12 cellular contexts compared by ENCODE assay signal in genomic region chr1:54884135-54884586, GRCh38. TPM values are rescaled to one million over a fixed set of nuclear protein-coding genes. Genes with fewer than 3 reads are reported as not detected.
DNase-seq lines count a peak whose midpoint lies in the region; ATAC-seq, FAIRE-seq and TF ChIP-seq lines count a peak whose summit lies in the region.
"Had no signal": no experiment of that assay in that cellular context is flagged by ENCODE, and none has a peak within 500 bp of the region (broad histone marks: within the 10 kb centered on the region; RNA-seq: fewer than 3 reads in every experiment).

No MANE protein-coding gene starts in this region.

- peaks cover 29% of the 10 kb centered on the region for H3K4me1 Mint-ChIP-seq in astrocyte (ENCODE audit: low read depth, unreplicated experiment)

- H3K4me2 ChIP-seq in astrocyte (ENCODE audit: low read length): peak overlapping the region; percentile 99

- H3K4me3 ChIP-seq in HEK293 (ENCODE audit: low read depth, low read length): no peak overlapping the region
- H3K4me3 ChIP-seq in astrocyte (ENCODE audit: insufficient read depth, low read depth, low read length): no peak overlapping the region
- H3K4me3 ChIP-seq in pancreas: no peak overlapping the region

- ATAC-seq in HG03520 (IDR thresholded peaks at IDR 0.05; ENCODE audit: unreplicated experiment) (no peak), pancreas (no peak)
- ATAC-seq: activated naive CD4-positive, alpha-beta T cell treated with anti-CD3 and anti-CD28 coated beads, Interleukin-2, amount 50 U/mL, for 72 hours had no signal

- peaks cover 10% of the 10 kb centered on the region for H3K36me3 Mint-ChIP-seq in astrocyte (ENCODE audit: low read depth, unreplicated experiment)

- peaks cover 55% of the 10 kb centered on the region for H3K79me2 ChIP-seq in astrocyte (ENCODE audit: insufficient read depth, low read length)

- CTCF ChIA-PET in HEK293 (lab: Yijun Ruan, JAX): interaction anchor here (1.0 to 1.3 kb wide), 2 partner anchors 67 to 112 kb away, joined by 4 to 5 read pairs; no protein-coding TSS in a partner anchor

- H3K4me3 Mint-ChIP-seq in astrocyte (ENCODE audit: unreplicated experiment): peak overlapping the region; percentile 96

- peaks cover 2% of the 10 kb centered on the region for H3K9me3 Mint-ChIP-seq in astrocyte (ENCODE audit: unreplicated experiment)
- H3K9me3 Mint-ChIP-seq: activated naive CD4-positive, alpha-beta T cell treated with anti-CD3 and anti-CD28 coated beads, Interleukin-2, amount 50 U/mL, for 72 hours had no signal

- POLR2A ChIA-PET in HEK293 (lab: Yijun Ruan, JAX): no interaction called here

- FAIRE-seq in astrocyte (lab: Jason Lieb, UNC) (no peak), pancreas (lab: Jason Lieb, UNC) (no peak)

- H3K27me3 ChIP-seq in astrocyte (ENCODE audit: insufficient read depth, low read length): no peaks in the 10 kb centered on the region
- no peaks in the 10 kb centered on the region for H3K27me3 ChIP-seq in pancreas

- no peaks in the 10 kb centered on the region for H3K27me3 Mint-ChIP-seq in astrocyte (ENCODE audit: low read depth, unreplicated experiment)

- no peak overlapping the region for H3K9ac ChIP-seq in astrocyte (ENCODE audit: low read length)

- H3K27ac ChIP-seq in 22Rv1 (peak overlapping the region; percentile 96), HEK293 (ENCODE audit: extremely low read depth, low read depth, low read length) (no peak overlapping the region), astrocyte (ENCODE audit: low read depth, low read length) (no peak overlapping the region), pancreas (peak overlapping the region in 2 of 4 donors; percentile 53 to 69)

- H3K36me3 ChIP-seq in HEK293 (ENCODE audit: control insufficient read depth in 2 of 2, insufficient read depth in 1 of 2, low read length in 2 of 2) (peaks cover 19 to 25% of the 10 kb centered on the region in 2 experiments; a peak in 2 of 3 replicates), astrocyte (ENCODE audit: insufficient read depth, low read length) (peaks cover 17% of the 10 kb centered on the region), pancreas (no peaks in the 10 kb centered on the region)

- no peak overlapping the region for H3K27ac Mint-ChIP-seq in astrocyte (ENCODE audit: unreplicated experiment)

- intact Hi-C loops in pancreas (cut with DNase I): no loop called here

- H3K4me1 ChIP-seq in HEK293 (ENCODE audit: control insufficient read depth, insufficient read depth, low read length) (peaks cover 13% of the 10 kb centered on the region), astrocyte (ENCODE audit: insufficient read depth, low read length) (peaks cover 44% of the 10 kb centered on the region), pancreas (peaks cover 12 to 33% (median 14%) of the 10 kb centered on the region in 3 donors)

- H4K20me1 ChIP-seq in astrocyte (ENCODE audit: insufficient read depth, low read length): peaks cover 55% of the 10 kb centered on the region

- peak; percentile 54 for DNase-seq in astrocyte (ENCODE audit: low read depth)
- peak; percentile 89 for DNase-seq in kidney tubule cell (ENCODE audit: low spot score)
- DNase-seq in GM19240 (ENCODE audit: insufficient read length, low spot score): no peak
- DNase-seq in activated CD8-positive, alpha-beta memory T cell treated with anti-CD3 and anti-CD28 coated beads, Interleukin-2, amount 50 U/mL, for 4 hours: no peak
- no peak for DNase-seq in pancreas
- DNase-seq: AML-193; NCI-H1092; stimulated activated naive CD4-positive, alpha-beta T cell had no signal

- TF ChIP-seq CTCF in 22Rv1 (IDR thresholded peaks at IDR 0.05): no peak
- TF ChIP-seq CTCF in HEK293 (tag by site-specific recombination; IDR thresholded peaks at IDR 0.05): no peak
- TF ChIP-seq CTCF in astrocyte (IDR thresholded peaks at IDR 0.05; ENCODE audit: insufficient read depth, low read depth, low read length): no peak
- TF ChIP-seq CTCF in pancreas (IDR thresholded peaks at IDR 0.05): no peak

- H2AFZ ChIP-seq in astrocyte (ENCODE audit: low read depth, low read length): no peak overlapping the region

- WGBS in pancreas, 2 donors: 20 to 25% methylated on average over 3 of the region's 3 CpGs

- H3K9me3 ChIP-seq in HEK293 (ENCODE audit: control insufficient read depth, insufficient read depth, low read depth, low read length): no peaks in the 10 kb centered on the region
- no peaks in the 10 kb centered on the region for H3K9me3 ChIP-seq in astrocyte (ENCODE audit: insufficient read depth, low read depth, low read length)
- no peaks in the 10 kb centered on the region for H3K9me3 ChIP-seq in pancreas

TF ChIP-seq in HEK293, 187 proteins besides CTCF, POLR2A, EP300 and RAD21:
- TF ChIP-seq ZBTB1 (tag by site-specific recombination; IDR thresholded peaks at IDR 0.05): no peak
- TF ChIP-seq SCRT1 (tag by site-specific recombination; IDR thresholded peaks at IDR 0.05; ENCODE audit: borderline replicate concordance): no peak
- TF ChIP-seq MZF1 (tag by site-specific recombination; IDR thresholded peaks at IDR 0.05; ENCODE audit: borderline replicate concordance): no peak
- TF ChIP-seq FEZF1 (tag by site-specific recombination; IDR thresholded peaks at IDR 0.05): 0 out of 2 replicates have a peak, but pooled peaks have one; percentile 6
- 0 out of 2 replicates have a peak, but pooled peaks have one; percentile 21 for TF ChIP-seq ZBTB44 (tag by site-specific recombination; IDR thresholded peaks at IDR 0.05)
- TF ChIP-seq ZNF404 (tag by site-specific recombination; IDR thresholded peaks at IDR 0.05): no peak
- TF ChIP-seq ZNF335 (tag by site-specific recombination; conservative IDR thresholded peaks at IDR 0.05): no peak

RNA-seq across cellular contexts. Expression of gene DHCR24, which starts 2.8 kb away (rescaled TPM):
- total RNA-seq in astrocyte (116 and 168 TPM in 2 replicates), pancreas (10 to 100 TPM; 10.6 to 64.7 (median 38.5) TPM)
- 10 to 100 TPM; 10.6 to 11.3 TPM for polyA plus RNA-seq in pancreas

Comparison
In these comparisons a context has a peak if more than half of its experiments do, and no peak if none do; other contexts are left out.
1. DNase-seq: peak in astrocyte (single experiment) and kidney tubule cell (single experiment); none in GM19240 (single experiment), activated CD8-positive, alpha-beta memory T cell treated with anti-CD3 and anti-CD28 coated beads, Interleukin-2, amount 50 U/mL, for 4 hours (single experiment) and pancreas (0 of 6).